8 cellular contexts compared by ENCODE assay signal in genomic region chr11:47641585-47642098, GRCh38. TPM values are rescaled to one million over a fixed set of nuclear protein-coding genes. Genes with fewer than 3 reads are reported as not detected.
DNase-seq lines count a peak whose midpoint lies in the region; ATAC-seq and TF ChIP-seq lines count a peak whose summit lies in the region.

No MANE protein-coding gene starts in this region.

- H3K9me3 ChIP-seq in T-helper 17 cell (ENCODE audit: control insufficient read depth, low read length, poor library complexity, severe bottlenecking), result no peaks in the 10 kb centered on the region

- no peak for ATAC-seq in T-helper 17 cell
- no peak for ATAC-seq in GM21529 (IDR thresholded peaks at IDR 0.05; ENCODE audit: unreplicated experiment)

- no peaks in the 10 kb centered on the region for H3K36me3 Mint-ChIP-seq in T-helper 17 cell (ENCODE audit: low read depth)

- H3K27ac Mint-ChIP-seq in T-helper 17 cell, result peak overlapping the region; percentile 97

- H3K27me3 Mint-ChIP-seq in T-helper 17 cell, result no peaks in the 10 kb centered on the region

- peaks cover 17% of the 10 kb centered on the region for H3K4me1 Mint-ChIP-seq in T-helper 17 cell

- peak overlapping the region; percentile 94 for H3K4me3 Mint-ChIP-seq in T-helper 17 cell

- no peak for TF ChIP-seq CTCF in fibroblast of villous mesenchyme (IDR thresholded peaks at IDR 0.05; ENCODE audit: insufficient read depth, low read depth, low read length)

- H3K4me3 ChIP-seq in fibroblast of villous mesenchyme (ENCODE audit: low read depth, low read length), result peak overlapping the region; percentile 91

- DNase-seq in NCI-H2227 (lab: John Stamatoyannopoulos, UW; ENCODE audit: unreplicated experiment), result peak; percentile 21
- no peak for DNase-seq in NCI-H2227 treated with DMSO at 0.1 percent for 48 hours (lab: John Stamatoyannopoulos, UW)
- DNase-seq in T-helper 17 cell, result no peak
- no peak for DNase-seq in fibroblast of villous mesenchyme (ENCODE audit: low read depth)
- DNase-seq in pons (ENCODE audit: low spot score), result peak; percentile 83
- DNase-seq in NCI-H446 treated with DMSO at 0.1 percent for 48 hours (lab: John Stamatoyannopoulos, UW), result no peak
- DNase-seq in COR-L47 (lab: John Stamatoyannopoulos, UW), result no peak

RNA-seq across cellular contexts. Expression of gene MTCH2, which starts 0.7 kb away (rescaled TPM):
- total RNA-seq in T-helper 17 cell (10 to 100 TPM; 19.9 to 22.5 TPM), fibroblast of villous mesenchyme (78.9 and 102 TPM in 2 replicates)

RNA-seq across cellular contexts. Expression of gene C1QTNF4, which starts 47.4 kb away (rescaled TPM):
- total RNA-seq in T-helper 17 cell (1 to 10 TPM; 1.1 to 1.6 TPM), fibroblast of villous mesenchyme (0.43 and 0.64 TPM in 2 replicates)

RNA-seq across cellular contexts. Expression of gene FAM180B, which starts 55.2 kb away (rescaled TPM):
- total RNA-seq in T-helper 17 cell (under 1 TPM; 0.23 to 0.47 TPM), fibroblast of villous mesenchyme (not detected in 2 replicates)

Comparison
In these comparisons a context has a peak if more than half of its experiments do, and no peak if none do; other contexts are left out.
1. DNase-seq: peak in NCI-H2227 (single experiment) and pons (single experiment); none in NCI-H2227 treated with DMSO at 0.1 percent for 48 hours (single experiment), T-helper 17 cell (0 of 3), fibroblast of villous mesenchyme (single experiment), NCI-H446 treated with DMSO at 0.1 percent for 48 hours (single experiment) and COR-L47 (single experiment).